In genomic region chr11:78076733-78077403, GRCh38 we compare ENCODE assay signal across 12 cellular contexts. TPM values are rescaled to one million over a fixed set of nuclear protein-coding genes. Genes with fewer than 3 reads are reported as not detected.
DNase-seq lines count a peak whose midpoint lies in the region; ATAC-seq and TF ChIP-seq lines count a peak whose summit lies in the region.
"Had no signal": no experiment of that assay in that cellular context is flagged by ENCODE, and none has a peak within 500 bp of the region (broad histone marks: within the 10 kb centered on the region; RNA-seq: fewer than 3 reads in every experiment).

No MANE protein-coding gene starts in this region.

- no peak overlapping the region for H3K4me3 ChIP-seq in CD8-positive, alpha-beta memory T cell (ENCODE audit: low read length)
- no peak overlapping the region for H3K4me3 ChIP-seq in Karpas-422 (ENCODE audit: low read length)

- no peak for ATAC-seq in natural killer cell

- peaks cover 73% of the 10 kb centered on the region for H3K79me2 ChIP-seq in Karpas-422 (ENCODE audit: low read length)

- peaks cover 20% of the 10 kb centered on the region for H4K20me1 ChIP-seq in Karpas-422 (ENCODE audit: insufficient read depth, low read depth, low read length)

- intact Hi-C loops in natural killer cell (cut with micrococcal nuclease) = no loop called here

- no peaks in the 10 kb centered on the region for H3K27me3 ChIP-seq in CD8-positive, alpha-beta memory T cell (ENCODE audit: insufficient read depth, low read length, poor library complexity, severe bottlenecking)
- no peaks in the 10 kb centered on the region for H3K27me3 ChIP-seq in Karpas-422 (ENCODE audit: low read length)

- peak overlapping the region; percentile 96 for H3K4me2 ChIP-seq in Karpas-422 (ENCODE audit: low read depth, low read length, poor library complexity, severe bottlenecking)

- H3K9me3 ChIP-seq in CD8-positive, alpha-beta memory T cell (ENCODE audit: low read length) = no peaks in the 10 kb centered on the region
- no peaks in the 10 kb centered on the region for H3K9me3 ChIP-seq in Karpas-422 (ENCODE audit: low read length)

- no peaks in the 10 kb centered on the region for H3K9me3 Mint-ChIP-seq in CD8-positive, alpha-beta memory T cell
- H3K9me3 Mint-ChIP-seq in activated naive CD8-positive, alpha-beta T cell (ENCODE audit: low read depth) = no peaks in the 10 kb centered on the region
- no peaks in the 10 kb centered on the region for H3K9me3 Mint-ChIP-seq in natural killer cell
- H3K9me3 Mint-ChIP-seq: activated CD4-positive, alpha-beta T cell treated with anti-CD3 and anti-CD28 coated beads, Interleukin-2, amount 10 ng/mL, durations not matched to agents 7 days and 5 days had no signal

- H3K27me3 Mint-ChIP-seq in CD8-positive, alpha-beta memory T cell = peaks cover 0 to 2% of the 10 kb centered on the region in 2 donors
- H3K27me3 Mint-ChIP-seq in activated naive CD8-positive, alpha-beta T cell = no peaks in the 10 kb centered on the region
- H3K27me3 Mint-ChIP-seq in natural killer cell (ENCODE audit: low read depth in 2 of 2) = no peaks in the 10 kb centered on the region
- H3K27me3 Mint-ChIP-seq: activated CD4-positive, alpha-beta T cell treated with anti-CD3 and anti-CD28 coated beads, Interleukin-2, amount 10 ng/mL, durations not matched to agents 7 days and 5 days had no signal

- H3K4me1 Mint-ChIP-seq in CD8-positive, alpha-beta memory T cell = peaks cover 52 to 80% (median 77%) of the 10 kb centered on the region in 3 donors
- peaks cover 68% of the 10 kb centered on the region for H3K4me1 Mint-ChIP-seq in activated naive CD8-positive, alpha-beta T cell (ENCODE audit: low read depth)
- H3K4me1 Mint-ChIP-seq in natural killer cell = peaks cover 44 to 65% of the 10 kb centered on the region in 2 donors

- peak overlapping the region; percentile 0 to 43 (median 26) for H3K27ac Mint-ChIP-seq in CD8-positive, alpha-beta memory T cell
- peak overlapping the region; percentile 23 for H3K27ac Mint-ChIP-seq in activated naive CD8-positive, alpha-beta T cell
- peak overlapping the region in 1 of 2 donors; percentile 57 for H3K27ac Mint-ChIP-seq in natural killer cell

- H3K27ac ChIP-seq in CD8-positive, alpha-beta memory T cell (ENCODE audit: low read depth, low read length) = no peak overlapping the region
- H3K27ac ChIP-seq in Karpas-422 (ENCODE audit: low read length) = no peak overlapping the region

- peaks cover 0 to 35% (median 5%) of the 10 kb centered on the region in 3 donors for H3K36me3 Mint-ChIP-seq in CD8-positive, alpha-beta memory T cell
- H3K36me3 Mint-ChIP-seq in activated naive CD8-positive, alpha-beta T cell = peaks cover 4% of the 10 kb centered on the region
- H3K36me3 Mint-ChIP-seq in natural killer cell = peaks cover under 1% of the 10 kb centered on the region

- CTCF ChIA-PET in CD8-positive, alpha-beta memory T cell (lab: Charles Lee) = no interaction called here

- H3K36me3 ChIP-seq in CD8-positive, alpha-beta memory T cell (ENCODE audit: insufficient read depth, low read length) = no peaks in the 10 kb centered on the region
- H3K36me3 ChIP-seq in Karpas-422 (ENCODE audit: insufficient read depth, low read length) = peaks cover 7% of the 10 kb centered on the region; the same call in 1 of the 2 replicates

- no peak overlapping the region for H2AFZ ChIP-seq in Karpas-422 (ENCODE audit: low read length)

- TF ChIP-seq CTCF in natural killer cell (IDR thresholded peaks at IDR 0.05) = no peak

- peaks cover 48% of the 10 kb centered on the region for H3K4me1 ChIP-seq in CD8-positive, alpha-beta memory T cell (ENCODE audit: insufficient read depth, low read length)
- H3K4me1 ChIP-seq in Karpas-422 (ENCODE audit: low read length) = peaks cover 29% of the 10 kb centered on the region

- POLR2A ChIA-PET in CD8-positive, alpha-beta memory T cell (lab: Charles Lee) = no interaction called here

- peak overlapping the region; percentile 4 to 67 (median 21) for H3K4me3 Mint-ChIP-seq in CD8-positive, alpha-beta memory T cell
- peak overlapping the region; percentile 17 for H3K4me3 Mint-ChIP-seq in activated naive CD8-positive, alpha-beta T cell
- H3K4me3 Mint-ChIP-seq in natural killer cell = peak overlapping the region; percentile 2

- H3K9me2 ChIP-seq in Karpas-422 (replicated peaks; ENCODE audit: insufficient read depth, low read length) = no peaks in the 10 kb centered on the region

- H3K9ac ChIP-seq in Karpas-422 (ENCODE audit: low read length) = no peak overlapping the region

- no peak for DNase-seq in CD8-positive, alpha-beta memory T cell
- DNase-seq in Karpas-422 (no peak), natural killer cell (no peak), NK-92 (lab: John Stamatoyannopoulos, UW; ENCODE audit: unreplicated experiment) (no peak), SK-N-DZ (ENCODE audit: low spot score) (no peak), NCI-H774 (lab: John Stamatoyannopoulos, UW) (no peak)
- DNase-seq: activated CD4-positive, alpha-beta T cell treated with anti-CD3 and anti-CD28 coated beads, Interleukin-2, amount 10 ng/mL, durations not matched to agents 7 days and 5 days; Kasumi-1; NCI-H1930 had no signal

RNA-seq across cellular contexts. Expression of gene NDUFC2, which starts 2.8 kb away (rescaled TPM):
- total RNA-seq in CD8-positive, alpha-beta memory T cell = 100 to 1,000 TPM; 202 to 220 TPM
- 189 TPM for polyA plus RNA-seq in CD8-positive, alpha-beta memory T cell
- 51.9 and 94.7 TPM in 2 replicates for total RNA-seq in Karpas-422 (2014; rRNA removed; shearing (Covaris generic); ENCODE audit: low replicate concordance)
- 10 to 100 TPM; 51.8 to 75.4 (median 60.2) TPM for total RNA-seq in natural killer cell
- polyA plus RNA-seq in SK-N-DZ (2014; cell fraction: cytosol; rRNA removed) = 167 and 180 TPM in 2 replicates
- 102 and 115 TPM in 2 replicates for polyA plus RNA-seq in SK-N-DZ (2014; cell fraction: nucleus; rRNA removed)

RNA-seq across cellular contexts. Expression of gene THRSP, which starts 13.2 kb away (rescaled TPM):
- not detected for total RNA-seq in CD8-positive, alpha-beta memory T cell
- not detected for polyA plus RNA-seq in CD8-positive, alpha-beta memory T cell
- not detected in 2 replicates for total RNA-seq in Karpas-422 (2014; rRNA removed; shearing (Covaris generic); ENCODE audit: low replicate concordance)
- total RNA-seq in natural killer cell = not detected
- not detected in 2 replicates for polyA plus RNA-seq in SK-N-DZ (2014; cell fraction: cytosol; rRNA removed)
- 0.20 TPM in 1 of 2 replicates, not detected in the other for polyA plus RNA-seq in SK-N-DZ (2014; cell fraction: nucleus; rRNA removed)
- total RNA-seq: activated CD4-positive, alpha-beta T cell treated with anti-CD3 and anti-CD28 coated beads, Interleukin-2, amount 10 ng/mL, durations not matched to agents 7 days and 5 days; dermis microvascular lymphatic vessel endothelial cell; fibroblast of villous mesenchyme had no signal

RNA-seq across cellular contexts. Expression of gene KCTD14, which starts 53.8 kb away (rescaled TPM):
- total RNA-seq in CD8-positive, alpha-beta memory T cell = under 1 TPM; 0.20 to 0.27 TPM
- 0.20 TPM for polyA plus RNA-seq in CD8-positive, alpha-beta memory T cell
- total RNA-seq in Karpas-422 (2014; rRNA removed; shearing (Covaris generic); ENCODE audit: low replicate concordance) = 1.0 TPM in 1 of 2 replicates, not detected in the other
- total RNA-seq in natural killer cell = under 1 TPM in 2 of 3 donors, not detected in 1; 0.28 to 0.32 TPM
- polyA plus RNA-seq in SK-N-DZ (2014; cell fraction: cytosol; rRNA removed) = 1.3 and 2.0 TPM in 2 replicates
- polyA plus RNA-seq in SK-N-DZ (2014; cell fraction: nucleus; rRNA removed) = 1.2 and 1.7 TPM in 2 replicates
